Comparison of ENCODE assay signal across 33 cellular contexts in genomic region chr2:16150456-16151280, GRCh38.
"Had no signal": no experiment of that assay in that cellular context is flagged by ENCODE, and none has a peak within 500 bp of the region (broad histone marks: within the 10 kb centered on the region; RNA-seq: fewer than 3 reads in every experiment).

No MANE protein-coding gene starts in this region.

- ATAC-seq: activated T-cell treated with anti-CD3 and anti-CD28 coated beads, Interleukin-2, amount 50 U/mL, for 4 hours; body of pancreas had no signal

- H3K27me3 Mint-ChIP-seq: activated CD4-positive, alpha-beta memory T cell treated with anti-CD3 and anti-CD28 coated beads for 36 hours; activated naive CD8-positive, alpha-beta T cell treated with anti-CD3 and anti-CD28 coated beads for 36 hours had no signal

- DNase-seq: activated B cell treated with CpG ODN at 0.5 μM for 24 hours; activated CD4-positive, alpha-beta memory T cell treated with anti-CD3 and anti-CD28 coated beads for 36 hours; activated CD4-positive, alpha-beta T cell treated with anti-CD3 and anti-CD28 coated beads for 48 hours; activated CD4-positive, alpha-beta T cell treated with anti-CD3 and anti-CD28 coated beads, Interleukin-2, amount 50 U/mL, for 1 hour; activated CD4-positive, alpha-beta T cell treated with anti-CD3 and anti-CD28 coated beads, Interleukin-2, amount 50 U/mL, for 4 hours; activated CD4-positive, CD25-positive, alpha-beta regulatory T cell treated with anti-CD3 and anti-CD28 coated beads, Interleukin-2, amount 50 U/mL, for 72 hours; activated CD8-positive, alpha-beta memory T cell treated with anti-CD3 and anti-CD28 coated beads, Interleukin-2, amount 50 U/mL, for 4 hours; activated CD8-positive, alpha-beta T cell treated with anti-CD3 and anti-CD28 coated beads for 36 hours; activated effector memory CD4-positive, alpha-beta T cell treated with anti-CD3 and anti-CD28 coated beads, Interleukin-2, amount 50 U/mL, for 16 hours; activated gamma-delta T cell treated with Interleukin-2 at 50 U/mL for 16 hours; activated naive CD4-positive, alpha-beta T cell; activated naive CD4-positive, alpha-beta T cell treated with anti-CD3 and anti-CD28 coated beads for 36 hours; activated naive CD4-positive, alpha-beta T cell treated with anti-CD3 and anti-CD28 coated beads, Interleukin-2, amount 50 U/mL, for 16 hours; activated naive CD8-positive, alpha-beta T cell treated with anti-CD3 and anti-CD28 coated beads for 36 hours; activated T-cell treated with anti-CD3 and anti-CD28 coated beads for 4 hours; activated T-cell treated with anti-CD3 and anti-CD28 coated beads, Interleukin-2, amount 50 U/mL, for 1 hour; activated T-cell treated with anti-CD3 and anti-CD28 coated beads, Interleukin-2, amount 50 U/mL, for 4 hours; activated T-cell treated with anti-CD3 and anti-CD28 coated beads, Interleukin-2, amount 50 U/mL, for 72 hours; adrenal gland; amniotic stem cell; aorta; body of pancreas; brain microvascular endothelial cell; central memory CD4-positive, alpha-beta T cell; T-helper 1 cell; T-helper 2 cell; T-helper 9 cell had no signal

- H3K9me3 ChIP-seq: adrenal gland, body of pancreas, breast epithelium had no signal

- H3K9me3 Mint-ChIP-seq: activated B cell treated with CpG ODN at 0.5 μM for 24 hours; activated CD4-positive, alpha-beta memory T cell treated with anti-CD3 and anti-CD28 coated beads for 36 hours; activated CD8-positive, alpha-beta T cell treated with anti-CD3 and anti-CD28 coated beads for 36 hours; activated naive CD4-positive, alpha-beta T cell treated with anti-CD3 and anti-CD28 coated beads for 36 hours; activated naive CD8-positive, alpha-beta T cell treated with anti-CD3 and anti-CD28 coated beads for 36 hours; activated T-cell treated with anti-CD3 and anti-CD28 coated beads, Interleukin-2, amount 50 U/mL, for 4 hours; activated T-cell treated with anti-CD3 and anti-CD28 coated beads, Interleukin-2, amount 50 U/mL, for 72 hours; activated T-helper 1 cell treated with anti-CD3 and anti-CD28 coated beads, Interleukin-12 subunit alpha, Interleukin-12 subunit beta, Interleukin-2, Interleukin-4 antibody, amounts not matched to agents 30 ng/mL and 10 ng/mL and 1 ng/mL, durations not matched to agents 14 hours and 24 hours and 36 hours; T-helper 1 cell treated with Interleukin-12 subunit alpha and Interleukin-12 subunit beta and Interleukin-4 antibody, amounts not matched to agents 30 μg/mL and 1 μg/mL, for 36 hours; T-helper 2 cell treated with Interferon-gamma antibody and Interleukin-4, amounts not matched to agents 5 μg/mL and 100 μg/mL, for 36 hours had no signal

- H3K4me3 ChIP-seq: adrenal gland, body of pancreas, breast epithelium had no signal

- H3K36me3 ChIP-seq: adrenal gland, brain microvascular endothelial cell, breast epithelium had no signal

- H3K27me3 ChIP-seq: adrenal gland, body of pancreas, brain microvascular endothelial cell, breast epithelium had no signal

- H3K4me1 Mint-ChIP-seq: activated B cell treated with CpG ODN at 0.5 μM for 24 hours; activated naive CD8-positive, alpha-beta T cell treated with anti-CD3 and anti-CD28 coated beads for 36 hours; activated T-helper 17 cell treated with anti-CD3 and anti-CD28 coated beads, Interleukin-2, amount 50 U/mL, for 72 hours had no signal

- H3K4me1 ChIP-seq: adrenal gland, body of pancreas, breast epithelium had no signal

- H3K4me3 Mint-ChIP-seq: activated B cell treated with CpG ODN at 0.5 μM for 24 hours; activated CD4-positive, alpha-beta memory T cell treated with anti-CD3 and anti-CD28 coated beads for 36 hours; activated CD8-positive, alpha-beta T cell treated with anti-CD3 and anti-CD28 coated beads for 36 hours; activated naive CD4-positive, alpha-beta T cell treated with anti-CD3 and anti-CD28 coated beads for 36 hours; activated naive CD8-positive, alpha-beta T cell treated with anti-CD3 and anti-CD28 coated beads for 36 hours; activated T-cell treated with anti-CD3 and anti-CD28 coated beads, Interleukin-2, amount 50 U/mL, for 4 hours; activated T-cell treated with anti-CD3 and anti-CD28 coated beads, Interleukin-2, amount 50 U/mL, for 72 hours; activated T-helper 1 cell treated with anti-CD3 and anti-CD28 coated beads, Interleukin-12 subunit alpha, Interleukin-12 subunit beta, Interleukin-2, Interleukin-4 antibody, amounts not matched to agents 30 ng/mL and 10 ng/mL and 1 ng/mL, durations not matched to agents 14 hours and 24 hours and 36 hours; activated T-helper 17 cell treated with anti-CD3 and anti-CD28 coated beads, Interleukin-2, amount 50 U/mL, for 72 hours; T-helper 1 cell treated with Interleukin-12 subunit alpha and Interleukin-12 subunit beta and Interleukin-4 antibody, amounts not matched to agents 30 μg/mL and 1 μg/mL, for 36 hours; T-helper 2 cell treated with Interferon-gamma antibody and Interleukin-4, amounts not matched to agents 5 μg/mL and 100 μg/mL, for 36 hours had no signal

- H3K27ac Mint-ChIP-seq: activated B cell treated with CpG ODN at 0.5 μM for 24 hours; activated CD4-positive, alpha-beta memory T cell treated with anti-CD3 and anti-CD28 coated beads for 36 hours; activated CD8-positive, alpha-beta T cell treated with anti-CD3 and anti-CD28 coated beads for 36 hours; activated naive CD4-positive, alpha-beta T cell treated with anti-CD3 and anti-CD28 coated beads for 36 hours; activated naive CD4-positive, alpha-beta T cell treated with anti-CD3 and anti-CD28 coated beads, Interleukin-2, amount 50 U/mL, for 72 hours; activated naive CD8-positive, alpha-beta T cell treated with anti-CD3 and anti-CD28 coated beads for 36 hours; activated T-cell treated with anti-CD3 and anti-CD28 coated beads, Interleukin-2, amount 50 U/mL, for 72 hours; activated T-helper 1 cell treated with anti-CD3 and anti-CD28 coated beads, Interleukin-12 subunit alpha, Interleukin-12 subunit beta, Interleukin-2, Interleukin-4 antibody, amounts not matched to agents 30 ng/mL and 10 ng/mL and 1 ng/mL, durations not matched to agents 14 hours and 24 hours and 36 hours; activated T-helper 17 cell treated with anti-CD3 and anti-CD28 coated beads, Interleukin-2, amount 50 U/mL, for 72 hours; T-helper 1 cell treated with Interleukin-12 subunit alpha and Interleukin-12 subunit beta and Interleukin-4 antibody, amounts not matched to agents 30 μg/mL and 1 μg/mL, for 36 hours; T-helper 2 cell treated with Interferon-gamma antibody and Interleukin-4, amounts not matched to agents 5 μg/mL and 100 μg/mL, for 36 hours had no signal

- H3K36me3 Mint-ChIP-seq: activated CD4-positive, alpha-beta memory T cell treated with anti-CD3 and anti-CD28 coated beads for 36 hours; activated naive CD4-positive, alpha-beta T cell treated with anti-CD3 and anti-CD28 coated beads, Interleukin-2, amount 50 U/mL, for 72 hours; activated naive CD8-positive, alpha-beta T cell treated with anti-CD3 and anti-CD28 coated beads for 36 hours had no signal
